In the genomic region with DNA sequence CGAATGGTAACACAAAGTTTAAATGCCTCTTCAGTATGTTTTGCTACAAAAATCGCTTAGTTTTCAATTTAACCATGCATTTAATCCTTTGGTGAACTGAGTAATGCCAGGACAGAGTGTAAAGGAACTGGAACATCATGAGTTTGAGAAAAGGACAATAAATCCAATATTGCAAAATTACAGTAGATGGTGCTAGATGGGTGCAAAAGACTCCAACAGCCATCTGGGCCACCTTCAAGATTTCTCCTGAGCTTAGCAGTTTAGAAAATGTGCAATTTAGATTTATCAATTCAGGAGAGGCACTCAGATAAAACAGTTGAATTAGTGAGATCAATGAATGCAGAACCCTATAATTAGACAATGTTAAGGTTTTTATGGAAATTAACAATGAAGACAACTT, we compare ENCODE assay signal across 9 cellular contexts. TPM values are rescaled to one million over a fixed set of nuclear protein-coding genes. Genes with fewer than 3 reads are reported as not detected.
DNase-seq lines count a peak whose midpoint lies in the region; ATAC-seq and FAIRE-seq lines count a peak whose summit lies in the region.
"Had no signal": no experiment of that assay in that cellular context is flagged by ENCODE, and none has a peak within 500 bp of the region (broad histone marks: within the 10 kb centered on the region; RNA-seq: fewer than 3 reads in every experiment).

No MANE protein-coding gene starts in this region.

- DNase-seq in COR-L47 (lab: John Stamatoyannopoulos, UW) (peak; percentile 34), KBM-7 (peak; percentile 57), SK-N-DZ (ENCODE audit: low spot score) (peak; percentile 22)
- DNase-seq in NK-92 treated with Interleukin-12 subunit alpha and Interleukin-12 subunit beta, amount 100 ng/mL, for 24 hours (lab: John Stamatoyannopoulos, UW) = no peak

- peak; percentile 99 for FAIRE-seq in islet of Langerhans (lab: Jason Lieb, UNC)

- ATAC-seq in HG02571 (IDR thresholded peaks at IDR 0.05; ENCODE audit: unreplicated experiment) (no peak), HG02642 (IDR thresholded peaks at IDR 0.05; ENCODE audit: poor library complexity, unreplicated experiment) (no peak), GM19035 (IDR thresholded peaks at IDR 0.05; ENCODE audit: unreplicated experiment) (no peak)
- ATAC-seq: effector memory CD8-positive, alpha-beta T cell had no signal

- in situ Hi-C loops in KBM-7 (cut with MboI; ENCODE audit: low pct_unique_long_range_greater_than_20kb, low sequenced_read_pairs) = no loop called here

RNA-seq across cellular contexts. Expression of gene MID1IP1, which starts 33.2 kb away (rescaled TPM):
- 85.1 and 89.2 TPM in 2 replicates for polyA plus RNA-seq in SK-N-DZ (2014; cell fraction: cytosol; rRNA removed)
- polyA plus RNA-seq in SK-N-DZ (2014; cell fraction: nucleus; rRNA removed) = 47.8 and 53.1 TPM in 2 replicates
